ENCODE assay signal across 1 cellular context in genomic region chr5:65066385-65066784, GRCh38.
TF ChIP-seq lines count a peak whose summit lies in the region.

No MANE protein-coding gene starts in this region.

TF ChIP-seq in GM12878, 131 proteins besides CTCF, POLR2A, EP300 and RAD21 (continued from another document):
- TF ChIP-seq POLR2AphosphoS5 (IDR thresholded peaks at IDR 0.05; ENCODE audit: low read length) (no peak), CBFB (IDR thresholded peaks at IDR 0.05; ENCODE audit: low read depth) (peak; percentile 85), RAD51 (IDR thresholded peaks at IDR 0.05) (peak; percentile 14; the same call in 1 of the 2 replicates), TCF12 (IDR thresholded peaks at IDR 0.05; ENCODE audit: low read depth, low read length) (peak; percentile 57; the same call in 1 of the 2 replicates), FOS (IDR thresholded peaks at IDR 0.05; ENCODE audit: borderline replicate concordance, extremely low read depth, insufficient read length) (no peak), ZNF384 (IDR thresholded peaks at IDR 0.05; ENCODE audit: borderline replicate concordance, low read depth, low read length) (no peak), NFYA (IDR thresholded peaks at IDR 0.05; ENCODE audit: borderline replicate concordance, low read depth, low read length) (no peak), ZBED1 (IDR thresholded peaks at IDR 0.05; ENCODE audit: borderline replicate concordance) (peak; percentile 82; the same call in 1 of the 2 replicates), MTA3 (IDR thresholded peaks at IDR 0.05; ENCODE audit: borderline replicate concordance, low read length) (peak; percentile 99), EZH2 (IDR thresholded peaks at IDR 0.05; ENCODE audit: borderline replicate concordance, control insufficient read depth, low read depth, low read length) (no peak), MEF2B (IDR thresholded peaks at IDR 0.05; ENCODE audit: partially characterized antibody, poor library complexity, severe bottlenecking) (peak; percentile 76), MYC (IDR thresholded peaks at IDR 0.05; ENCODE audit: insufficient read depth, insufficient read length, insufficient replicate concordance, low read length, severe bottlenecking) (no peak), FOXK2 (IDR thresholded peaks at IDR 0.05) (no peak), ZBTB33 (IDR thresholded peaks at IDR 0.05) (no peak), SKIL (IDR thresholded peaks at IDR 0.05; ENCODE audit: low read depth, poor library complexity, severe bottlenecking) (peak; percentile 89), IRF4 (IDR thresholded peaks at IDR 0.05; ENCODE audit: low read depth, low read length) (peak; percentile 95), TAF1 (IDR thresholded peaks at IDR 0.05; ENCODE audit: borderline replicate concordance, low read depth, low read length) (no peak), NFXL1 (IDR thresholded peaks at IDR 0.05; ENCODE audit: borderline replicate concordance) (no peak), ATF2 (IDR thresholded peaks at IDR 0.05; ENCODE audit: low read length) (peak; percentile 86), POU2F2 (IDR thresholded peaks at IDR 0.05; ENCODE audit: borderline replicate concordance, low read depth, low read length) (peak; percentile 56; the same call in 1 of the 3 replicates), ATF7 (IDR thresholded peaks at IDR 0.05; ENCODE audit: low read depth) (peak; percentile 84), STAT1 (conservative IDR thresholded peaks at IDR 0.05) (no peak), NRF1 (conservative IDR thresholded peaks at IDR 0.05; ENCODE audit: low read depth, low read length) (no peak), PRDM15 (CRISPR knock-in tag; IDR thresholded peaks at IDR 0.05) (no peak), TARDBP (IDR thresholded peaks at IDR 0.05; ENCODE audit: borderline replicate concordance) (no peak), E4F1 (IDR thresholded peaks at IDR 0.05; ENCODE audit: borderline replicate concordance, partially characterized antibody) (no peak), EED (IDR thresholded peaks at IDR 0.05; ENCODE audit: low read depth) (peak; percentile 97), NKRF (conservative IDR thresholded peaks at IDR 0.05) (no peak), ZNF217 (IDR thresholded peaks at IDR 0.05) (peak; percentile 83), TBL1XR1 (IDR thresholded peaks at IDR 0.05; ENCODE audit: low read depth, low read length) (peak; percentile 85), SRF (IDR thresholded peaks at IDR 0.05; ENCODE audit: low read depth in 2 of 2, low read length in 2 of 2) (no peak), RFX5 (IDR thresholded peaks at IDR 0.05; ENCODE audit: low read depth, low read length) (no peak), HDAC6 (IDR thresholded peaks at IDR 0.05; ENCODE audit: unreplicated experiment) (no peak), IKZF1 (conservative IDR thresholded peaks at IDR 0.05) (peak; percentile 98)
- TF ChIP-seq, protein P1, sequence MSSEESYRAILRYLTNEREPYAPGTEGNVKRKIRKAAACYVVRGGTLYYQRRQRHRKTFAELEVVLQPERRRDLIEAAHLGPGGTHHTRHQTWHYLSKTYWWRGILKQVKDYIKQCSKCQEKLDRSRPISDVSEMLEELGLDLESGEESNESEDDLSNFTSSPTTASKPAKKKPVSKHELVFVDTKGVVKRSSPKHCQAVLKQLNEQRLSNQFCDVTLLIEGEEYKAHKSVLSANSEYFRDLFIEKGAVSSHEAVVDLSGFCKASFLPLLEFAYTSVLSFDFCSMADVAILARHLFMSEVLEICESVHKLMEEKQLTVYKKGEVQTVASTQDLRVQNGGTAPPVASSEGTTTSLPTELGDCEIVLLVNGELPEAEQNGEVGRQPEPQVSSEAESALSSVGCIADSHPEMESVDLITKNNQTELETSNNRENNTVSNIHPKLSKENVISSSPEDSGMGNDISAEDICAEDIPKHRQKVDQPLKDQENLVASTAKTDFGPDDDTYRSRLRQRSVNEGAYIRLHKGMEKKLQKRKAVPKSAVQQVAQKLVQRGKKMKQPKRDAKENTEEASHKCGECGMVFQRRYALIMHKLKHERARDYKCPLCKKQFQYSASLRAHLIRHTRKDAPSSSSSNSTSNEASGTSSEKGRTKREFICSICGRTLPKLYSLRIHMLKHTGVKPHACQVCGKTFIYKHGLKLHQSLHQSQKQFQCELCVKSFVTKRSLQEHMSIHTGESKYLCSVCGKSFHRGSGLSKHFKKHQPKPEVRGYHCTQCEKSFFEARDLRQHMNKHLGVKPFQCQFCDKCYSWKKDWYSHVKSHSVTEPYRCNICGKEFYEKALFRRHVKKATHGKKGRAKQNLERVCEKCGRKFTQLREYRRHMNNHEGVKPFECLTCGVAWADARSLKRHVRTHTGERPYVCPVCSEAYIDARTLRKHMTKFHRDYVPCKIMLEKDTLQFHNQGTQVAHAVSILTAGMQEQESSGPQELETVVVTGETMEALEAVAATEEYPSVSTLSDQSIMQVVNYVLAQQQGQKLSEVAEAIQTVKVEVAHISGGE (CRISPR knock-in tag; IDR thresholded peaks at IDR 0.05) = no peak
- TF ChIP-seq, protein P2, sequence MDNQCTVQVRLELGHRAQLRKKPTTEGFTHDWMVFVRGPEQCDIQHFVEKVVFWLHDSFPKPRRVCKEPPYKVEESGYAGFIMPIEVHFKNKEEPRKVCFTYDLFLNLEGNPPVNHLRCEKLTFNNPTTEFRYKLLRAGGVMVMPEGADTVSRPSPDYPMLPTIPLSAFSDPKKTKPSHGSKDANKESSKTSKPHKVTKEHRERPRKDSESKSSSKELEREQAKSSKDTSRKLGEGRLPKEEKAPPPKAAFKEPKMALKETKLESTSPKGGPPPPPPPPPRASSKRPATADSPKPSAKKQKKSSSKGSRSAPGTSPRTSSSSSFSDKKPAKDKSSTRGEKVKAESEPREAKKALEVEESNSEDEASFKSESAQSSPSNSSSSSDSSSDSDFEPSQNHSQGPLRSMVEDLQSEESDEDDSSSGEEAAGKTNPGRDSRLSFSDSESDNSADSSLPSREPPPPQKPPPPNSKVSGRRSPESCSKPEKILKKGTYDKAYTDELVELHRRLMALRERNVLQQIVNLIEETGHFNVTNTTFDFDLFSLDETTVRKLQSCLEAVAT (IDR thresholded peaks at IDR 0.05) = peak; percentile 72
- TF ChIP-seq, protein P3, sequence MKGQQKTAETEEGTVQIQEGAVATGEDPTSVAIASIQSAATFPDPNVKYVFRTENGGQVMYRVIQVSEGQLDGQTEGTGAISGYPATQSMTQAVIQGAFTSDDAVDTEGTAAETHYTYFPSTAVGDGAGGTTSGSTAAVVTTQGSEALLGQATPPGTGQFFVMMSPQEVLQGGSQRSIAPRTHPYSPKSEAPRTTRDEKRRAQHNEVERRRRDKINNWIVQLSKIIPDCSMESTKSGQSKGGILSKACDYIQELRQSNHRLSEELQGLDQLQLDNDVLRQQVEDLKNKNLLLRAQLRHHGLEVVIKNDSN (IDR thresholded peaks at IDR 0.05; ENCODE audit: borderline replicate concordance, extremely low read length, insufficient read depth, low read depth, low read length) = no peak
